ENCODE assay signal across 11 cellular contexts in the genomic region with DNA sequence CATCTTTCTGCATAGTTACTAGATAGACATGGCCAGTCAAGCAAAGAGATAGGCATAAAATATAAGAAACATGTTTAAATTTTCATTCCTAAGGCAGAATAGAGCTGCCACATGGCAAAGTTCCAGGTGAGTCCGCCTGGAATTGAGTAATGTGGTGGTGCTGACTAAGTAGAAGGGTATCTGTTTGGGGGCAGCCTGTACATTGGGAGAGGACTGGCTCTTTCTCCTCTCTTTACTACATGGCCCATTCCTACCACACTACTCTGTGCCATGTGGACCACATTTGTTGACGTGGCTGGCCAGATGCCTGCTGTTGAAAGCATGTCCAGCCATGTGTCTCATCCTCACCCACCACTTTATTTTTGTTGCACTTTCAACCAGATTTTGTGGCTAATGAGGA.
DNase-seq lines count a peak whose midpoint lies in the region; ATAC-seq and TF ChIP-seq lines count a peak whose summit lies in the region.
"Had no signal": no experiment of that assay in that cellular context is flagged by ENCODE, and none has a peak within 500 bp of the region (broad histone marks: within the 10 kb centered on the region; RNA-seq: fewer than 3 reads in every experiment).

No MANE protein-coding gene starts in this region.

- H3K27me3 ChIP-seq in PC-3 (ENCODE audit: low read length): peaks cover 22% of the 10 kb centered on the region
- no peaks in the 10 kb centered on the region for H3K27me3 ChIP-seq in upper lobe of left lung

- H3K36me3 ChIP-seq in PC-3 (ENCODE audit: low read depth, low read length): no peaks in the 10 kb centered on the region
- no peaks in the 10 kb centered on the region for H3K36me3 ChIP-seq in upper lobe of left lung

- POLR2A ChIA-PET in PC-3 (lab: Charles Lee; ENCODE audit: unreplicated experiment): no interaction called here

- H3K9ac ChIP-seq in PC-3 (ENCODE audit: low read length): no peak overlapping the region

- ATAC-seq in PC-3 (no peak), upper lobe of left lung (ENCODE audit: low FRiP score in 2 of 2) (no peak), GM21717 (IDR thresholded peaks at IDR 0.05; ENCODE audit: unreplicated experiment) (no peak), HG03135 (IDR thresholded peaks at IDR 0.05; ENCODE audit: unreplicated experiment) (no peak)

- H3K9me2 ChIP-seq in PC-3 (replicated peaks; ENCODE audit: low read length): no peaks in the 10 kb centered on the region

- CTCF ChIA-PET in PC-3 (lab: Charles Lee): no interaction called here

- no peak for TF ChIP-seq EP300 in upper lobe of left lung (IDR thresholded peaks at IDR 0.05)

- DNase-seq in GM03348 (ENCODE audit: low spot score): peak; percentile 87
- DNase-seq in PC-3: peak; percentile 22
- peak; percentile 75 for DNase-seq in epithelial cell of prostate (ENCODE audit: low read depth, low spot score)
- peak; percentile 5 for DNase-seq in pulmonary artery endothelial cell (ENCODE audit: low read depth, low spot score)
- no peak for DNase-seq in upper lobe of left lung
- no peak for DNase-seq in amygdala (lab: John Stamatoyannopoulos, UW)
- DNase-seq: activated CD4-positive, alpha-beta T cell treated with anti-CD3 and anti-CD28 coated beads, Interleukin-2, amount 10 ng/mL, durations not matched to agents 24 days and 14 days; dermis blood vessel endothelial cell; NCI-H774 had no signal

- H3K9me3 ChIP-seq in PC-3 (ENCODE audit: low read length) (no peaks in the 10 kb centered on the region), upper lobe of left lung (no peaks in the 10 kb centered on the region)

- TF ChIP-seq CTCF in PC-3 (conservative IDR thresholded peaks at IDR 0.05; ENCODE audit: low read depth, low read length) (no peak), upper lobe of left lung (IDR thresholded peaks at IDR 0.05) (no peak)

- H3K4me2 ChIP-seq in PC-3 (ENCODE audit: low read length): no peak overlapping the region

- no peak overlapping the region for H2AFZ ChIP-seq in PC-3 (ENCODE audit: low read length)

- BruUV-seq in PC-3 (replicated peaks; lab: Mats Ljungman, UMichigan): no TSS peak

- no peaks in the 10 kb centered on the region for H3K79me2 ChIP-seq in PC-3 (ENCODE audit: low read length)

- H4K20me1 ChIP-seq in PC-3 (ENCODE audit: low read length): no peaks in the 10 kb centered on the region

- 59 to 84% methylated on average over 2 of the region's 2 CpGs for WGBS in upper lobe of left lung, 2 donors

- intact Hi-C loops in PC-3 (cut with micrococcal nuclease): no loop called here

- H3F3A ChIP-seq in PC-3 (ENCODE audit: low read length, unreplicated experiment): no peaks in the 10 kb centered on the region

- TF ChIP-seq POLR2A in upper lobe of left lung (IDR thresholded peaks at IDR 0.05): no peak

- no peak overlapping the region for H3K4me3 ChIP-seq in PC-3 (ENCODE audit: low read length)
- H3K4me3 ChIP-seq in upper lobe of left lung: no peak overlapping the region

- H3K4me1 ChIP-seq in PC-3 (ENCODE audit: insufficient read depth, low read length): no peaks in the 10 kb centered on the region
- H3K4me1 ChIP-seq in upper lobe of left lung: peaks cover 0 to 3% (median 0%) of the 10 kb centered on the region in 4 donors

- H3K27ac ChIP-seq in PC-3 (ENCODE audit: low read length): no peak overlapping the region
- H3K27ac ChIP-seq in epithelial cell of prostate: peak overlapping the region; percentile 59
- no peak overlapping the region for H3K27ac ChIP-seq in upper lobe of left lung

Comparison
In these comparisons a context has a peak if more than half of its experiments do, and no peak if none do; other contexts are left out.
1. DNase-seq: peak in GM03348 (single experiment), PC-3 (single experiment), epithelial cell of prostate (single experiment) and pulmonary artery endothelial cell (single experiment); none in upper lobe of left lung (0 of 2) and amygdala (0 of 56).